ENCODE assay signal across 29 cellular contexts in the genomic region with DNA sequence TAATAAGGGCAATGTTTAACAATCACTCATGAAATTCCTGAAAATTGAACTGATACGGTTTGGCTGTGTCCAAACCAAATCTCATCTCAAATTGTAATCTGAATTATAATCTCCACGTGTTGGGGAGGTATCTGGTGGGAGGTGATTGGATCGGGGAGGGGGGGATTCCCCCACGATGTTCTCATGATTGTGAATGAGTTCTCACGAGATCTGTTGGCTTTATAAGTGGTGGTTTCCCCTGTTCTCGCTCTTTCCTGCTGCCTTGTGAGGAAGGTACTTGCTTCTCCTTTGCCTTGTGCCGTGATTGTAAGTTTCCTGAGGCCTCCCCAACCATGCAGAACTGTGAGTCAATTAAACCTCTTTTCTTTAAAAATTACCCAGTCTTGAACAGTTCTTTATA. TPM values are rescaled to one million over a fixed set of nuclear protein-coding genes. Genes with fewer than 3 reads are reported as not detected.
A peak's percentile ranks its signal among the peaks of the same experiment; 100 is the strongest.
DNase-seq lines count a peak whose midpoint lies in the region; TF ChIP-seq lines count a peak whose summit lies in the region.
"Had no signal": no experiment of that assay in that cellular context is flagged by ENCODE, and none has a peak within 500 bp of the region (broad histone marks: within the 10 kb centered on the region; RNA-seq: fewer than 3 reads in every experiment).

No MANE protein-coding gene starts in this region.

- H3K4me1 ChIP-seq in esophagus muscularis mucosa (no peaks in the 10 kb centered on the region), osteoblast (ENCODE audit: insufficient read depth, low read length) (no peaks in the 10 kb centered on the region), SK-N-SH (ENCODE audit: control insufficient read depth in 1 of 2, insufficient read depth in 2 of 2, low read depth in 1 of 2, low read length in 1 of 2) (no peaks in the 10 kb centered on the region)
- H3K4me1 ChIP-seq: BE2C, BLaER1 had no signal

- no peak overlapping the region for H3K4me3 ChIP-seq in esophagus muscularis mucosa
- H3K4me3 ChIP-seq in osteoblast (ENCODE audit: insufficient read depth, low read length) = no peak overlapping the region
- no peak overlapping the region for H3K4me3 ChIP-seq in SK-N-SH (ENCODE audit: low read depth in 2 of 2, low read length in 1 of 2)
- H3K4me3 ChIP-seq: BLaER1, GM12878 had no signal

- H3K27me3 ChIP-seq in esophagus muscularis mucosa (peaks cover 0 to 28% (median 0%) of the 10 kb centered on the region in 4 donors), osteoblast (ENCODE audit: insufficient read depth, low read length) (no peaks in the 10 kb centered on the region), SK-N-SH (ENCODE audit: insufficient read depth) (no peaks in the 10 kb centered on the region)
- H3K27me3 ChIP-seq: BE2C, BLaER1 had no signal

- H2AFZ ChIP-seq in osteoblast (ENCODE audit: low read length) (no peak overlapping the region), SK-N-SH (ENCODE audit: low read depth) (no peak overlapping the region)

- H3K9me3 ChIP-seq in esophagus muscularis mucosa (no peaks in the 10 kb centered on the region), osteoblast (ENCODE audit: low read depth, low read length) (no peaks in the 10 kb centered on the region), SK-N-SH (no peaks in the 10 kb centered on the region)
- H3K9me3 ChIP-seq: BE2C, BLaER1 had no signal

- no peaks in the 10 kb centered on the region for H3F3A ChIP-seq in SK-N-SH (replicated peaks; ENCODE audit: insufficient read depth)

- CTCF ChIA-PET in SK-N-SH (lab: Yijun Ruan, JAX) = interaction anchor here (0.9 to 1.5 kb wide), 4 partner anchors 22 to 471 kb away, joined by 3 to 4 read pairs (median 4); no protein-coding TSS in a partner anchor

- no peaks in the 10 kb centered on the region for H3K79me2 ChIP-seq in osteoblast (ENCODE audit: insufficient read depth, low read length)
- no peaks in the 10 kb centered on the region for H3K79me2 ChIP-seq in SK-N-SH (ENCODE audit: insufficient read depth)

- intact Hi-C loops in esophagus muscularis mucosa (cut with DNase I) = no loop called here

- TF ChIP-seq RAD21 in SK-N-SH (IDR thresholded peaks at IDR 0.05; ENCODE audit: low read length) = no peak

- DNase-seq in NAMALWA (ENCODE audit: low spot score) (peak; percentile 11), RPMI8226 (peak; percentile 54), esophagus muscularis mucosa (ENCODE audit: extremely low spot score) (peak; percentile 42), NOMO-1 treated with DMSO at 0.1 percent for 48 hours (lab: John Stamatoyannopoulos, UW; ENCODE audit: unreplicated experiment) (no peak), osteoblast (ENCODE audit: insufficient read length, low spot score, missing footprints) (no peak), HK-2 (ENCODE audit: unreplicated experiment) (no peak), SK-N-SH (no peak)
- DNase-seq: 8988T; ACHN; BE2C; C1 segment of cervical spinal cord; CD4-positive, alpha-beta memory T cell; CD4-positive, CD25-positive, alpha-beta regulatory T cell; CD8-positive, alpha-beta memory T cell; COR-L47; DMS 273 treated with DMSO at 0.1 percent for 48 hours; DMS153; DMS53; DMS79; DND-41; EL; GDM1 had no signal

- 58% methylated on average over 7 of the region's 7 CpGs for WGBS in esophagus muscularis mucosa
- 26% methylated on average over 7 of the region's 7 CpGs for WGBS in SK-N-SH (ENCODE audit: low lambda C conversion rate)

- H3K27ac ChIP-seq in esophagus muscularis mucosa (replicated peaks in 1 of 4) = no peak overlapping the region
- no peak overlapping the region for H3K27ac ChIP-seq in osteoblast (ENCODE audit: low read depth, low read length)
- no peak overlapping the region for H3K27ac ChIP-seq in SK-N-SH (ENCODE audit: low read depth in 2 of 2, low read length in 1 of 2)
- H3K27ac ChIP-seq: BLaER1 had no signal

- no peak overlapping the region for H3K9ac ChIP-seq in SK-N-SH
- H3K9ac ChIP-seq: BLaER1 had no signal

- H3K9me2 ChIP-seq in SK-N-SH = no peaks in the 10 kb centered on the region

- H3K36me3 ChIP-seq in esophagus muscularis mucosa (no peaks in the 10 kb centered on the region), osteoblast (ENCODE audit: insufficient read depth, low read length) (no peaks in the 10 kb centered on the region), SK-N-SH (replicated peaks in 1 of 2; ENCODE audit: control insufficient read depth in 1 of 2, insufficient read depth in 2 of 2, low read length in 1 of 2) (no peaks in the 10 kb centered on the region)
- H3K36me3 ChIP-seq: BE2C, BLaER1 had no signal

- TF ChIP-seq EP300 in esophagus muscularis mucosa (IDR thresholded peaks at IDR 0.05) (no peak), SK-N-SH (IDR thresholded peaks at IDR 0.05; ENCODE audit: borderline replicate concordance in 1 of 2, low read depth in 1 of 2, low read length in 1 of 2) (no peak)

- no peak for TF ChIP-seq POLR2A in esophagus muscularis mucosa (IDR thresholded peaks at IDR 0.05; ENCODE audit: low read depth)

- POLR2A ChIA-PET in SK-N-SH (lab: Yijun Ruan, JAX) = no interaction called here

- TF ChIP-seq CTCF in esophagus muscularis mucosa (IDR thresholded peaks at IDR 0.05) (no peak), osteoblast (IDR thresholded peaks at IDR 0.05; ENCODE audit: extremely low read depth, low read depth, low read length) (no peak), SK-N-SH (IDR thresholded peaks at IDR 0.05) (no peak)

- H4K20me1 ChIP-seq in osteoblast (ENCODE audit: insufficient read depth, low read length) = no peaks in the 10 kb centered on the region
- H4K20me1 ChIP-seq in SK-N-SH (ENCODE audit: insufficient read depth) = no peaks in the 10 kb centered on the region
- H4K20me1 ChIP-seq: BLaER1 had no signal

- no peak overlapping the region for H3K4me2 ChIP-seq in osteoblast (ENCODE audit: insufficient read depth, low read length)
- H3K4me2 ChIP-seq in SK-N-SH = no peak overlapping the region
- H3K4me2 ChIP-seq: BLaER1 had no signal

TF ChIP-seq in SK-N-SH, 30 proteins besides CTCF, POLR2A, EP300 and RAD21:
- TF ChIP-seq SMC3 (IDR thresholded peaks at IDR 0.05; ENCODE audit: low read depth, low read length) (no peak), NRF1 (IDR thresholded peaks at IDR 0.05; ENCODE audit: low read depth, low read length) (no peak), MEF2A (IDR thresholded peaks at IDR 0.05; ENCODE audit: borderline replicate concordance, low read depth) (no peak), FOXM1 (IDR thresholded peaks at IDR 0.05; ENCODE audit: low read depth) (no peak), YY1 (IDR thresholded peaks at IDR 0.05; ENCODE audit: low read depth) (no peak), TAF1 (IDR thresholded peaks at IDR 0.05; ENCODE audit: borderline replicate concordance, low read depth, low read length) (no peak), TEAD4 (IDR thresholded peaks at IDR 0.05; ENCODE audit: borderline replicate concordance, insufficient read depth) (no peak), GABPA (IDR thresholded peaks at IDR 0.05; ENCODE audit: low read depth) (no peak), SIN3A (IDR thresholded peaks at IDR 0.05; ENCODE audit: borderline replicate concordance, low read depth, low read length) (no peak), RXRA (IDR thresholded peaks at IDR 0.05; ENCODE audit: borderline replicate concordance, low read depth) (no peak), TCF12 (IDR thresholded peaks at IDR 0.05) (no peak), REST (IDR thresholded peaks at IDR 0.05; ENCODE audit: low read depth, low read length) (no peak)
- TF ChIP-seq, protein P1, sequence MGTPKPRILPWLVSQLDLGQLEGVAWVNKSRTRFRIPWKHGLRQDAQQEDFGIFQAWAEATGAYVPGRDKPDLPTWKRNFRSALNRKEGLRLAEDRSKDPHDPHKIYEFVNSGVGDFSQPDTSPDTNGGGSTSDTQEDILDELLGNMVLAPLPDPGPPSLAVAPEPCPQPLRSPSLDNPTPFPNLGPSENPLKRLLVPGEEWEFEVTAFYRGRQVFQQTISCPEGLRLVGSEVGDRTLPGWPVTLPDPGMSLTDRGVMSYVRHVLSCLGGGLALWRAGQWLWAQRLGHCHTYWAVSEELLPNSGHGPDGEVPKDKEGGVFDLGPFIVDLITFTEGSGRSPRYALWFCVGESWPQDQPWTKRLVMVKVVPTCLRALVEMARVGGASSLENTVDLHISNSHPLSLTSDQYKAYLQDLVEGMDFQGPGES (IDR thresholded peaks at IDR 0.05; ENCODE audit: low read depth, low read length) = no peak
- TF ChIP-seq, protein P2, sequence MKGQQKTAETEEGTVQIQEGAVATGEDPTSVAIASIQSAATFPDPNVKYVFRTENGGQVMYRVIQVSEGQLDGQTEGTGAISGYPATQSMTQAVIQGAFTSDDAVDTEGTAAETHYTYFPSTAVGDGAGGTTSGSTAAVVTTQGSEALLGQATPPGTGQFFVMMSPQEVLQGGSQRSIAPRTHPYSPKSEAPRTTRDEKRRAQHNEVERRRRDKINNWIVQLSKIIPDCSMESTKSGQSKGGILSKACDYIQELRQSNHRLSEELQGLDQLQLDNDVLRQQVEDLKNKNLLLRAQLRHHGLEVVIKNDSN (IDR thresholded peaks at IDR 0.05; ENCODE audit: borderline replicate concordance, low read depth) = no peak

RNA-seq across cellular contexts. Expression of gene SKOR2, which starts 34.0 kb away (rescaled TPM):
- total RNA-seq in esophagus muscularis mucosa (not detected), osteoblast (not detected in 2 replicates)
- not detected in 2 replicates for polyA plus RNA-seq in SK-N-SH (2012; rRNA removed)
- polyA plus RNA-seq in SK-N-SH (2012; cell fraction: cytosol; rRNA removed) = not detected in 2 replicates
- not detected in 2 replicates for polyA plus RNA-seq in SK-N-SH (2012; cell fraction: nucleus; rRNA removed)
- total RNA-seq: A673; CD4-positive, alpha-beta memory T cell; CD4-positive, CD25-positive, alpha-beta regulatory T cell; CD8-positive, alpha-beta memory T cell; Daoy; G401; GM12878 had no signal
- polyA plus RNA-seq: AG04450; CD14-positive monocyte; CD4-positive, alpha-beta memory T cell; CD4-positive, CD25-positive, alpha-beta regulatory T cell; CD8-positive, alpha-beta memory T cell; GM12878 had no signal

Comparison
In these comparisons a context has a peak if more than half of its experiments do, and no peak if none do; other contexts are left out.
1. DNase-seq: peak in NAMALWA (single experiment), RPMI8226 (single experiment) and esophagus muscularis mucosa (single experiment); none in NOMO-1 treated with DMSO at 0.1 percent for 48 hours (single experiment), osteoblast (single experiment), HK-2 (single experiment) and SK-N-SH (single experiment).